In genomic region chr1:171221665-171222591, GRCh38 we compare ENCODE assay signal across 15 cellular contexts. TPM values are rescaled to one million over a fixed set of nuclear protein-coding genes. Genes with fewer than 3 reads are reported as not detected.
DNase-seq lines count a peak whose midpoint lies in the region; ATAC-seq, FAIRE-seq and TF ChIP-seq lines count a peak whose summit lies in the region.
"Had no signal": no experiment of that assay in that cellular context is flagged by ENCODE, and none has a peak within 500 bp of the region (broad histone marks: within the 10 kb centered on the region; RNA-seq: fewer than 3 reads in every experiment).

No MANE protein-coding gene starts in this region.

- H2BK15ac ChIP-seq in mesendoderm (replicated peaks; ENCODE audit: low read depth): peak overlapping the region; percentile 100

- POLR2A ChIA-PET in endothelial cell of umbilical vein (lab: Charles Lee): no interaction called here

- no peak for TF ChIP-seq POLR2A in endothelial cell of umbilical vein (IDR thresholded peaks at IDR 0.05; ENCODE audit: low read depth, low read length)
- no peak for TF ChIP-seq POLR2A in uterus (IDR thresholded peaks at IDR 0.05)

- H3K9me3 ChIP-seq in endothelial cell of umbilical vein (replicated peaks; ENCODE audit: control insufficient read depth, insufficient read depth, low read length) (no peaks in the 10 kb centered on the region), uterus (no peaks in the 10 kb centered on the region)
- H3K9me3 ChIP-seq: A549 had no signal

- FAIRE-seq in endothelial cell of umbilical vein (lab: Jason Lieb, UNC): no peak
- FAIRE-seq: A549 had no signal

- WGBS in mesendoderm (ENCODE audit: extremely low coverage, insufficient coverage, low lambda C conversion rate): no CpG with 5 or more reads among the region's 5 CpGs

- no peak overlapping the region for H3K4me3 Mint-ChIP-seq in activated naive CD8-positive, alpha-beta T cell treated with anti-CD3 and anti-CD28 coated beads for 36 hours
- no peak overlapping the region for H3K4me3 Mint-ChIP-seq in activated naive CD8-positive, alpha-beta T cell treated with anti-CD3 and anti-CD28 coated beads, Interleukin-2, amount 50 U/mL, for 24 hours
- H3K4me3 Mint-ChIP-seq: IgD-negative memory B cell had no signal

- dilution Hi-C loops in endothelial cell of umbilical vein (cut with MboI; ENCODE audit: extremely low pct_ligation_motif_present, low sequenced_read_pairs): no loop called here

- peaks cover 8% of the 10 kb centered on the region for H3K4me1 Mint-ChIP-seq in activated naive CD8-positive, alpha-beta T cell treated with anti-CD3 and anti-CD28 coated beads for 36 hours
- H3K4me1 Mint-ChIP-seq in activated naive CD8-positive, alpha-beta T cell treated with anti-CD3 and anti-CD28 coated beads, Interleukin-2, amount 50 U/mL, for 24 hours: no peaks in the 10 kb centered on the region

- H3K23ac ChIP-seq in mesendoderm (ENCODE audit: low read length): no peak overlapping the region

- H2AFZ ChIP-seq in endothelial cell of umbilical vein (ENCODE audit: low read depth, low read length): peak overlapping the region; percentile 13
- H2AFZ ChIP-seq: parathyroid adenoma had no signal

- no peaks in the 10 kb centered on the region for H3K9me1 ChIP-seq in endothelial cell of umbilical vein (replicated peaks; ENCODE audit: control insufficient read depth, extremely low read depth, insufficient read depth, low read length)

- H4K20me1 ChIP-seq in endothelial cell of umbilical vein (replicated peaks; ENCODE audit: control insufficient read depth, extremely low read depth, insufficient read depth, low read length): no peaks in the 10 kb centered on the region

- peak overlapping the region; percentile 26 for H3K27ac Mint-ChIP-seq in activated naive CD8-positive, alpha-beta T cell treated with anti-CD3 and anti-CD28 coated beads for 36 hours
- no peak overlapping the region for H3K27ac Mint-ChIP-seq in activated naive CD8-positive, alpha-beta T cell treated with anti-CD3 and anti-CD28 coated beads, Interleukin-2, amount 50 U/mL, for 24 hours
- H3K27ac Mint-ChIP-seq: endodermal cell, IgD-negative memory B cell had no signal

- H3K79me2 ChIP-seq in endothelial cell of umbilical vein (ENCODE audit: control insufficient read depth, insufficient read depth, low read length) (no peaks in the 10 kb centered on the region), mesendoderm (ENCODE audit: control insufficient read depth, insufficient read depth, low read length) (no peaks in the 10 kb centered on the region)
- H3K79me2 ChIP-seq: parathyroid adenoma had no signal

- H3K9ac ChIP-seq in endothelial cell of umbilical vein (replicated peaks; ENCODE audit: extremely low read depth, insufficient read depth, low read length) (no peak overlapping the region), mesendoderm (ENCODE audit: low read length) (no peak overlapping the region)
- H3K9ac ChIP-seq: parathyroid adenoma had no signal

- H2BK120ac ChIP-seq in mesendoderm (ENCODE audit: low read depth, low read length): no peak overlapping the region

- H3K36me3 ChIP-seq in endothelial cell of umbilical vein (ENCODE audit: control insufficient read depth in 2 of 2, extremely low read depth in 1 of 2, insufficient read depth in 2 of 2, low read length in 2 of 2) (no peaks in the 10 kb centered on the region), mesendoderm (ENCODE audit: control insufficient read depth, insufficient read depth, low read length) (no peaks in the 10 kb centered on the region), uterus (no peaks in the 10 kb centered on the region)

- BruUV-seq in endothelial cell of umbilical vein (replicated peaks; lab: Mats Ljungman, UMichigan): no TSS peak

- no peaks in the 10 kb centered on the region for H3K79me1 ChIP-seq in mesendoderm (ENCODE audit: low read length)

- H3K27ac ChIP-seq in endothelial cell of umbilical vein (ENCODE audit: insufficient read depth, low read depth, low read length) (no peak overlapping the region), mesendoderm (ENCODE audit: low read depth, low read length) (no peak overlapping the region), uterus (peak overlapping the region; percentile 46 to 70)
- H3K27ac ChIP-seq: A549, parathyroid adenoma had no signal

- H3K27me3 Mint-ChIP-seq in activated naive CD8-positive, alpha-beta T cell treated with anti-CD3 and anti-CD28 coated beads for 36 hours: peaks cover 12% of the 10 kb centered on the region
- H3K27me3 Mint-ChIP-seq in activated naive CD8-positive, alpha-beta T cell treated with anti-CD3 and anti-CD28 coated beads, Interleukin-2, amount 50 U/mL, for 24 hours: peaks cover 13% of the 10 kb centered on the region
- H3K27me3 Mint-ChIP-seq: IgD-negative memory B cell had no signal

- DNase-seq in activated naive CD8-positive, alpha-beta T cell treated with anti-CD3 and anti-CD28 coated beads for 36 hours: no peak
- DNase-seq in activated naive CD8-positive, alpha-beta T cell treated with anti-CD3 and anti-CD28 coated beads, Interleukin-2, amount 50 U/mL, for 24 hours: no peak
- DNase-seq in endothelial cell of umbilical vein (ENCODE audit: low read depth, low spot score) (no peak), mesendoderm (peak; percentile 34), uterus (no peak), G401 (ENCODE audit: low spot score) (no peak), NCI-H1694 (lab: John Stamatoyannopoulos, UW) (no peak), kidney glomerular epithelial cell (lab: John Stamatoyannopoulos, UW) (no peak)
- DNase-seq: activated effector memory CD4-positive, alpha-beta T cell treated with anti-CD3 and anti-CD28 coated beads, Interleukin-2, amount 50 U/mL, for 16 hours; endodermal cell; GF-D8; NCI-H2081 had no signal

- no peak overlapping the region for H4K5ac ChIP-seq in mesendoderm (ENCODE audit: low read length)

- no peak overlapping the region for H2AK5ac ChIP-seq in mesendoderm (ENCODE audit: low read length)

- intact Hi-C loops in endothelial cell of umbilical vein (cut with micrococcal nuclease): loop anchor here (10.0 kb wide), 1 partner anchor 547 kb away; no protein-coding TSS in a partner anchor
- intact Hi-C loops in uterus (cut with DNase I; ENCODE audit: low total_unique reads): no loop called here

- H4K8ac ChIP-seq in mesendoderm (ENCODE audit: low read depth, low read length): no peak overlapping the region

- H3K4me2 ChIP-seq in endothelial cell of umbilical vein (ENCODE audit: insufficient read depth, low read length): no peak overlapping the region
- H3K4me2 ChIP-seq in mesendoderm (ENCODE audit: low read length): no peak overlapping the region
- H3K4me2 ChIP-seq: A549 had no signal

- no peak overlapping the region for H2BK5ac ChIP-seq in mesendoderm (ENCODE audit: low read length)

- in situ Hi-C loops in G401 (cut with HindIII; ENCODE audit: low sequenced_read_pairs): no loop called here

- no peaks in the 10 kb centered on the region for H3K9me3 Mint-ChIP-seq in activated naive CD8-positive, alpha-beta T cell treated with anti-CD3 and anti-CD28 coated beads for 36 hours
- H3K9me3 Mint-ChIP-seq in activated naive CD8-positive, alpha-beta T cell treated with anti-CD3 and anti-CD28 coated beads, Interleukin-2, amount 50 U/mL, for 24 hours: no peaks in the 10 kb centered on the region
- H3K9me3 Mint-ChIP-seq: IgD-negative memory B cell had no signal

- H3K18ac ChIP-seq in mesendoderm (ENCODE audit: low read length): peak overlapping the region; percentile 39

- peak overlapping the region; percentile 36 for H3K4ac ChIP-seq in mesendoderm (ENCODE audit: low read depth, low read length)

- H3K27me3 ChIP-seq in endothelial cell of umbilical vein (ENCODE audit: control insufficient read depth in 2 of 2, insufficient read depth in 2 of 2, low read length in 2 of 2) (no peaks in the 10 kb centered on the region), mesendoderm (ENCODE audit: insufficient read depth, low read length, poor library complexity) (no peaks in the 10 kb centered on the region), uterus (no peaks in the 10 kb centered on the region)

- H3K36me3 Mint-ChIP-seq in activated naive CD8-positive, alpha-beta T cell treated with anti-CD3 and anti-CD28 coated beads for 36 hours: no peaks in the 10 kb centered on the region
- no peaks in the 10 kb centered on the region for H3K36me3 Mint-ChIP-seq in activated naive CD8-positive, alpha-beta T cell treated with anti-CD3 and anti-CD28 coated beads, Interleukin-2, amount 50 U/mL, for 24 hours (ENCODE audit: low read depth)
- H3K36me3 Mint-ChIP-seq: IgD-negative memory B cell had no signal

- ATAC-seq in activated naive CD8-positive, alpha-beta T cell treated with anti-CD3 and anti-CD28 coated beads, Interleukin-2, amount 50 U/mL, for 24 hours: no peak
- ATAC-seq: A549 had no signal

- TF ChIP-seq CTCF in endothelial cell of umbilical vein (IDR thresholded peaks at IDR 0.05; ENCODE audit: extremely low read depth in 1 of 2, insufficient read depth in 1 of 2, low read depth in 1 of 2, low read length in 2 of 2) (no peak), uterus (IDR thresholded peaks at IDR 0.05) (no peak)

- CTCF ChIA-PET in endothelial cell of umbilical vein (lab: Charles Lee): interaction anchor here (1.3 to 2.6 kb wide), 2 partner anchors 11 to 255 kb away, joined by 4 to 12 read pairs; no protein-coding TSS in a partner anchor

- H3K4me1 ChIP-seq in endothelial cell of umbilical vein (ENCODE audit: control insufficient read depth, extremely low read depth, insufficient read depth, low read length) (no peaks in the 10 kb centered on the region), mesendoderm (ENCODE audit: control insufficient read depth, low read depth, low read length) (peaks cover 2% of the 10 kb centered on the region), uterus (no peaks in the 10 kb centered on the region)
- H3K4me1 ChIP-seq: A549, parathyroid adenoma had no signal

- H3K56ac ChIP-seq in mesendoderm (ENCODE audit: low read length): no peak overlapping the region

- H3K4me3 ChIP-seq in endothelial cell of umbilical vein (replicated peaks in 1 of 3; ENCODE audit: insufficient read depth in 1 of 3, low read depth in 1 of 3, low read length in 3 of 3) (no peak overlapping the region), mesendoderm (ENCODE audit: low read length) (no peak overlapping the region), uterus (no peak overlapping the region)
- H3K4me3 ChIP-seq: A549 had no signal

RNA-seq across cellular contexts. Expression of gene FMO1, which starts 26.4 kb away (rescaled TPM):
- not detected for total RNA-seq in activated naive CD8-positive, alpha-beta T cell treated with anti-CD3 and anti-CD28 coated beads for 36 hours
- total RNA-seq in endothelial cell of umbilical vein: not detected in 2 replicates
- not detected in 2 replicates for polyA plus RNA-seq in endothelial cell of umbilical vein
- polyA plus RNA-seq in endothelial cell of umbilical vein (2011; cell fraction: cytosol; rRNA removed): not detected in 2 replicates
- polyA plus RNA-seq in endothelial cell of umbilical vein (2011; cell fraction: nucleus; rRNA removed): not detected in 2 replicates
- not detected in 2 replicates for polyA plus RNA-seq in endothelial cell of umbilical vein (2012)
- polyA minus RNA-seq in endothelial cell of umbilical vein: not detected in 2 replicates
- not detected for polyA minus RNA-seq in endothelial cell of umbilical vein (2011; cell fraction: cytosol; rRNA and poly(A)+ RNA removed)
- polyA minus RNA-seq in endothelial cell of umbilical vein (2011; cell fraction: nucleus; rRNA and poly(A)+ RNA removed): not detected in 2 replicates
- polyA plus RNA-seq in mesendoderm (2013, experiment 1 of 2): not detected
- not detected for polyA plus RNA-seq in mesendoderm (2013, experiment 2 of 2)
- 10 to 100 TPM in 1 of 4 donors, 1 to 10 TPM in 2, under 1 TPM in 1; 0.77 to 14.1 (median 2.7) TPM for total RNA-seq in uterus
- total RNA-seq in G401 (2014; rRNA removed; shearing (Covaris generic)): 83.2 and 83.8 TPM in 2 replicates
- total RNA-seq: endodermal cell had no signal
- polyA plus RNA-seq: A549, IgD-negative memory B cell had no signal

RNA-seq across cellular contexts. Expression of gene FMO2, which starts 36.8 kb away (rescaled TPM):
- total RNA-seq in activated naive CD8-positive, alpha-beta T cell treated with anti-CD3 and anti-CD28 coated beads for 36 hours: not detected
- total RNA-seq in endothelial cell of umbilical vein (not detected in 2 replicates), uterus (10 to 100 TPM in 3 of 4 donors, 1 to 10 TPM in 1; 1.9 to 74.4 (median 29.4) TPM)
- polyA plus RNA-seq in endothelial cell of umbilical vein: not detected in 2 replicates
- polyA plus RNA-seq in endothelial cell of umbilical vein (2011; cell fraction: cytosol; rRNA removed): not detected in 2 replicates
- not detected in 2 replicates for polyA plus RNA-seq in endothelial cell of umbilical vein (2011; cell fraction: nucleus; rRNA removed)
- not detected in 2 replicates for polyA plus RNA-seq in endothelial cell of umbilical vein (2012)
- not detected in 2 replicates for polyA minus RNA-seq in endothelial cell of umbilical vein
- polyA minus RNA-seq in endothelial cell of umbilical vein (2011; cell fraction: cytosol; rRNA and poly(A)+ RNA removed): not detected
- polyA minus RNA-seq in endothelial cell of umbilical vein (2011; cell fraction: nucleus; rRNA and poly(A)+ RNA removed): not detected in 2 replicates
- polyA plus RNA-seq in mesendoderm (2013, experiment 1 of 2): 0.04 TPM
- polyA plus RNA-seq in mesendoderm (2013, experiment 2 of 2): 0.01 TPM
- total RNA-seq in G401 (2014; rRNA removed; shearing (Covaris generic)): 0.14 and 0.25 TPM in 2 replicates
- total RNA-seq: endodermal cell had no signal
- polyA plus RNA-seq: A549, IgD-negative memory B cell had no signal

Comparison
In these comparisons a context has a peak if more than half of its experiments do, and no peak if none do; other contexts are left out.
1. H3K27ac ChIP-seq: peak in uterus (2 of 2); none in endothelial cell of umbilical vein (single experiment) and mesendoderm (single experiment).